ENCODE assay signal across 23 cellular contexts in genomic region chr2:175871331-175871730, GRCh38.
DNase-seq lines count a peak whose midpoint lies in the region; ATAC-seq, FAIRE-seq and TF ChIP-seq lines count a peak whose summit lies in the region.
"Had no signal": no experiment of that assay in that cellular context is flagged by ENCODE, and none has a peak within 500 bp of the region (broad histone marks: within the 10 kb centered on the region; RNA-seq: fewer than 3 reads in every experiment).

No MANE protein-coding gene starts in this region.

- intact Hi-C loops in spleen (cut with DNase I; ENCODE audit: low total_unique reads): no loop called here

- H3K4me1 ChIP-seq in SK-N-SH (ENCODE audit: control insufficient read depth in 1 of 2, insufficient read depth in 2 of 2, low read depth in 1 of 2, low read length in 1 of 2) (peaks cover 0 to 19% of the 10 kb centered on the region in 2 experiments; a peak in 1 of 4 replicates), thoracic aorta (ENCODE audit: control insufficient read depth in 1 of 2, low read depth in 2 of 2) (peaks cover 30 to 36% of the 10 kb centered on the region in 2 donors), spleen (no peaks in the 10 kb centered on the region)

- no peak overlapping the region for H2AFZ ChIP-seq in SK-N-SH (ENCODE audit: low read depth)
- H2AFZ ChIP-seq: GM23338 had no signal

- TF ChIP-seq EP300 in SK-N-SH (IDR thresholded peaks at IDR 0.05; ENCODE audit: borderline replicate concordance in 1 of 2, low read depth in 1 of 2, low read length in 1 of 2): no peak

- TF ChIP-seq RAD21 in SK-N-SH (IDR thresholded peaks at IDR 0.05; ENCODE audit: low read length): no peak

- no peak for TF ChIP-seq CTCF in SK-N-SH (IDR thresholded peaks at IDR 0.05)
- no peak for TF ChIP-seq CTCF in thoracic aorta (IDR thresholded peaks at IDR 0.05)
- TF ChIP-seq CTCF in spleen (IDR thresholded peaks at IDR 0.05 in 8 of 11, conservative IDR thresholded peaks at IDR 0.05 in 3 of 11): no peak

- WGBS in SK-N-SH (ENCODE audit: low lambda C conversion rate): 56% methylated on average over 3 of the region's 3 CpGs
- WGBS in spleen, 5 donors: 79 to 88% (median 83%) methylated on average over 3 of the region's 3 CpGs

- H3K9me2 ChIP-seq in SK-N-SH: no peaks in the 10 kb centered on the region

- no peaks in the 10 kb centered on the region for H3K36me3 ChIP-seq in SK-N-SH (replicated peaks in 1 of 2; ENCODE audit: control insufficient read depth in 1 of 2, insufficient read depth in 2 of 2, low read length in 1 of 2)
- H3K36me3 ChIP-seq in thoracic aorta: no peaks in the 10 kb centered on the region
- H3K36me3 ChIP-seq in spleen: no peaks in the 10 kb centered on the region

- H3K27me3 ChIP-seq in SK-N-SH (ENCODE audit: insufficient read depth) (no peaks in the 10 kb centered on the region), thoracic aorta (replicated peaks; ENCODE audit: insufficient read depth) (no peaks in the 10 kb centered on the region), spleen (replicated peaks in 1 of 7) (peaks cover 0 to 17% (median 0%) of the 10 kb centered on the region in 7 donors)

- no peak for FAIRE-seq in urothelium cell line (lab: Jason Lieb, UNC)
- FAIRE-seq: A204.1, GM12891, GM18507 had no signal

- H3K9me3 ChIP-seq in SK-N-SH: no peaks in the 10 kb centered on the region
- no peaks in the 10 kb centered on the region for H3K9me3 ChIP-seq in thoracic aorta
- no peaks in the 10 kb centered on the region for H3K9me3 ChIP-seq in spleen

- no peak for ATAC-seq in thoracic aorta (ENCODE audit: insufficient number of reproducible peaks, low FRiP score, low read depth)
- ATAC-seq in HG03354 (IDR thresholded peaks at IDR 0.05; ENCODE audit: poor library complexity, severe bottlenecking, unreplicated experiment): no peak
- ATAC-seq: GM23338, HCT116 had no signal

- H3F3A ChIP-seq in SK-N-SH (replicated peaks; ENCODE audit: insufficient read depth): no peaks in the 10 kb centered on the region

- H4K20me1 ChIP-seq in SK-N-SH (ENCODE audit: insufficient read depth): no peaks in the 10 kb centered on the region

- H3K4me3 ChIP-seq in SK-N-SH (ENCODE audit: low read depth in 2 of 2, low read length in 1 of 2) (no peak overlapping the region), thoracic aorta (peak overlapping the region; percentile 12), spleen (no peak overlapping the region)
- H3K4me3 ChIP-seq: GM23338 had no signal

- CTCF ChIA-PET in SK-N-SH (lab: Yijun Ruan, JAX): interaction anchor here (1.1 kb wide), 1 partner anchor 17 kb away, joined by 3 read pairs; no protein-coding TSS in a partner anchor

- H3K4me2 ChIP-seq in SK-N-SH: peak overlapping the region; percentile 8; the same call in 1 of the 2 replicates
- H3K4me2 ChIP-seq: GM23338 had no signal

- POLR2A ChIA-PET in SK-N-SH (lab: Yijun Ruan, JAX): no interaction called here

- H3K9ac ChIP-seq in SK-N-SH: no peak overlapping the region

- 0 out of 4 replicates have a peak overlapping the region, but pooled peaks of 1 of the 2 experiments have one; percentile 32 for H3K27ac ChIP-seq in SK-N-SH (ENCODE audit: low read depth in 2 of 2, low read length in 1 of 2)
- H3K27ac ChIP-seq in thoracic aorta: peak overlapping the region; percentile 65 to 76
- H3K27ac ChIP-seq in spleen: no peak overlapping the region

- DNase-seq in AG20443 (ENCODE audit: low spot score) (peak; percentile 66), SK-N-SH (no peak), dedifferentiated amniotic fluid mesenchymal stem cell (ENCODE audit: extremely low spot score) (peak; percentile 74), thoracic aorta (ENCODE audit: low spot score) (no peak), urothelium cell line (ENCODE audit: low spot score) (no peak), spleen (no peak)
- DNase-seq: AML-193; Calu3; CD4-positive, alpha-beta T cell; KBM-7; MV-4-11; NCI-H1417 treated with DMSO at 0.1 percent for 48 hours; NCI-H1930; NCI-H2171; NCI-H446; NCI-H69; SHP77 treated with DMSO at 0.1 percent for 48 hours had no signal

- no peak for TF ChIP-seq POLR2A in spleen (IDR thresholded peaks at IDR 0.05)

- no peaks in the 10 kb centered on the region for H3K79me2 ChIP-seq in SK-N-SH (ENCODE audit: insufficient read depth)

TF ChIP-seq in SK-N-SH, 30 proteins besides CTCF, POLR2A, EP300 and RAD21:
- TF ChIP-seq TEAD4 (IDR thresholded peaks at IDR 0.05; ENCODE audit: borderline replicate concordance, insufficient read depth) (no peak), RCOR1 (IDR thresholded peaks at IDR 0.05; ENCODE audit: low read length) (no peak), SMC3 (IDR thresholded peaks at IDR 0.05; ENCODE audit: low read depth, low read length) (no peak), RFX5 (IDR thresholded peaks at IDR 0.05; ENCODE audit: low read length) (no peak), YY1 (IDR thresholded peaks at IDR 0.05; ENCODE audit: low read depth) (no peak), POLR2AphosphoS5 (IDR thresholded peaks at IDR 0.05; ENCODE audit: low read depth, low read length) (no peak), TAF1 (IDR thresholded peaks at IDR 0.05; ENCODE audit: borderline replicate concordance, low read depth, low read length) (no peak), NRF1 (IDR thresholded peaks at IDR 0.05; ENCODE audit: low read depth, low read length) (no peak), GABPA (IDR thresholded peaks at IDR 0.05; ENCODE audit: low read depth) (no peak), CHD2 (IDR thresholded peaks at IDR 0.05; ENCODE audit: low read length, partially characterized antibody) (no peak), MXI1 (IDR thresholded peaks at IDR 0.05; ENCODE audit: low read depth, low read length) (no peak)
- TF ChIP-seq, protein P1, sequence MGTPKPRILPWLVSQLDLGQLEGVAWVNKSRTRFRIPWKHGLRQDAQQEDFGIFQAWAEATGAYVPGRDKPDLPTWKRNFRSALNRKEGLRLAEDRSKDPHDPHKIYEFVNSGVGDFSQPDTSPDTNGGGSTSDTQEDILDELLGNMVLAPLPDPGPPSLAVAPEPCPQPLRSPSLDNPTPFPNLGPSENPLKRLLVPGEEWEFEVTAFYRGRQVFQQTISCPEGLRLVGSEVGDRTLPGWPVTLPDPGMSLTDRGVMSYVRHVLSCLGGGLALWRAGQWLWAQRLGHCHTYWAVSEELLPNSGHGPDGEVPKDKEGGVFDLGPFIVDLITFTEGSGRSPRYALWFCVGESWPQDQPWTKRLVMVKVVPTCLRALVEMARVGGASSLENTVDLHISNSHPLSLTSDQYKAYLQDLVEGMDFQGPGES (IDR thresholded peaks at IDR 0.05; ENCODE audit: low read depth, low read length): no peak
- TF ChIP-seq, protein P2, sequence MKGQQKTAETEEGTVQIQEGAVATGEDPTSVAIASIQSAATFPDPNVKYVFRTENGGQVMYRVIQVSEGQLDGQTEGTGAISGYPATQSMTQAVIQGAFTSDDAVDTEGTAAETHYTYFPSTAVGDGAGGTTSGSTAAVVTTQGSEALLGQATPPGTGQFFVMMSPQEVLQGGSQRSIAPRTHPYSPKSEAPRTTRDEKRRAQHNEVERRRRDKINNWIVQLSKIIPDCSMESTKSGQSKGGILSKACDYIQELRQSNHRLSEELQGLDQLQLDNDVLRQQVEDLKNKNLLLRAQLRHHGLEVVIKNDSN (IDR thresholded peaks at IDR 0.05; ENCODE audit: borderline replicate concordance, low read depth): no peak
- TF ChIP-seq, protein P3, sequence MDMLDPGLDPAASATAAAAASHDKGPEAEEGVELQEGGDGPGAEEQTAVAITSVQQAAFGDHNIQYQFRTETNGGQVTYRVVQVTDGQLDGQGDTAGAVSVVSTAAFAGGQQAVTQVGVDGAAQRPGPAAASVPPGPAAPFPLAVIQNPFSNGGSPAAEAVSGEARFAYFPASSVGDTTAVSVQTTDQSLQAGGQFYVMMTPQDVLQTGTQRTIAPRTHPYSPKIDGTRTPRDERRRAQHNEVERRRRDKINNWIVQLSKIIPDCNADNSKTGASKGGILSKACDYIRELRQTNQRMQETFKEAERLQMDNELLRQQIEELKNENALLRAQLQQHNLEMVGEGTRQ (IDR thresholded peaks at IDR 0.05; ENCODE audit: borderline replicate concordance, low read depth, low read length): no peak

Comparison
In these comparisons a context has a peak if more than half of its experiments do, and no peak if none do; other contexts are left out.
1. DNase-seq: peak in AG20443 (single experiment) and dedifferentiated amniotic fluid mesenchymal stem cell (single experiment); none in SK-N-SH (single experiment), thoracic aorta (single experiment), urothelium cell line (single experiment) and spleen (single experiment).
2. H3K27ac ChIP-seq: peak in thoracic aorta (2 of 2); none in spleen (0 of 8).